ENCODE assay signal across 27 cellular contexts in the genomic region with DNA sequence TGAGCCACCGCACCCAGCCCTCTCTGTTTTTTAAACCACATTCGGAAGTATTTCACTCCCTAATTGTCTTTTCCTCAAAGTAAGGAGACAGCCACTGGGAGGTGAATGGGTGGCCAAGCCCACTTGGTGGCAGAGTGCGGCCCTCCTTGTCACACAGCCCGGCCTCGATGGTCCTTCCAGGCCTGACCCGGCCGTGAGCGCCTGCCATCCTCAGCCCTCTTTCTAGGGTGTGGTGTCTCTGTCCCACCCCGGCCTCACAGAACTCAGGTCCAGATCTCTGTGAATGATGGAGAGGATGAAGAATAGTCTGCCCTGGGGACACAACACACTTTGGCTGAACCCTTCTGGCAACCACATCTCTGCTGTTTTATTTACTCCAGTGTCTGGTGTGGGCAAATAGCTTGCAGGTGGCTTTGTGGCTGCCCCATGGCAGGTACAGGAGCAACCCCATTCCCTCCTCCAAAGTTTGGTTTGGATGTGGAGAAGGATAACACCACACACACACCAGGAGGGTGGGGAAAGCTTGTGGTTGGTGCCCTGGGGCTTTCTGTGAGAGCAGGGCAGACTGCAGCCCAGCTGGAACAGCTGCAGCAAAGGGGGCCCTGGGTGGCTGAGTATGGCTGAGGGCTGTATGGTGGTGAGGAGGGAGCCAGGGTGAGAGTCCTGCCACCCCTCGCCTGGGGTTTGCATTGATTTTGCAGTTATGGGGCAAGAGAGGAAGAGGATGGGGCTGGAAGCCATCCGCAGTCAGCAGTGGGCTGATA.
"Had no signal": no experiment of that assay in that cellular context is flagged by ENCODE, and none has a peak within 500 bp of the region (broad histone marks: within the 10 kb centered on the region; RNA-seq: fewer than 3 reads in every experiment).

No MANE protein-coding gene starts in this region.

- H3K4me1 Mint-ChIP-seq: IgD-negative memory B cell had no signal

- DNase-seq: activated CD4-positive, alpha-beta T cell treated with anti-CD3 and anti-CD28 coated beads for 4 hours; activated CD4-positive, alpha-beta T cell treated with anti-CD3 and anti-CD28 coated beads, Interleukin-2, amount 50 U/mL, for 48 hours; activated CD8-positive, alpha-beta memory T cell treated with anti-CD3 and anti-CD28 coated beads, Interleukin-2, amount 10 ng/mL, durations not matched to agents 7 days and 5 days; activated effector memory CD4-positive, alpha-beta T cell treated with anti-CD3 and anti-CD28 coated beads, Interleukin-2, amount 50 U/mL, for 16 hours; activated naive CD4-positive, alpha-beta T cell treated with Interleukin-2 at 50 U/mL for 16 hours; activated naive CD8-positive, alpha-beta T cell treated with anti-CD3 and anti-CD28 coated beads, Interleukin-2, amount 50 U/mL, for 24 hours; activated T-cell treated with anti-CD3 and anti-CD28 coated beads, Interleukin-2, amount 50 U/mL, for 24 hours; amniotic stem cell; brain microvascular endothelial cell; KG1; NCI-H1092 treated with DMSO at 0.1 percent for 48 hours; NCI-H1417 treated with DMSO at 0.1 percent for 48 hours; NCI-H1694 treated with DMSO at 0.1 percent for 48 hours; NCI-H2029 treated with DMSO at 0.1 percent for 48 hours; NCI-H345; NCI-H510A treated with DMSO at 0.1 percent for 48 hours; NCI-H69; NK-92 treated with Interleukin-12 subunit alpha and Interleukin-12 subunit beta, amount 100 ng/mL, for 24 hours; OCI-M1; SHP77 treated with DMSO at 0.1 percent for 48 hours; T-helper 1 cell had no signal

- H3K36me3 ChIP-seq: brain microvascular endothelial cell, cardiac muscle cell had no signal

- H3K4me3 Mint-ChIP-seq: activated CD8-positive, alpha-beta memory T cell treated with anti-CD3 and anti-CD28 coated beads, Interleukin-2, amount 10 ng/mL, durations not matched to agents 7 days and 5 days; activated naive CD8-positive, alpha-beta T cell treated with anti-CD3 and anti-CD28 coated beads, Interleukin-2, amount 50 U/mL, for 24 hours; activated T-cell treated with anti-CD3 and anti-CD28 coated beads, Interleukin-2, amount 50 U/mL, for 24 hours; IgD-negative memory B cell had no signal

- H3K9me3 Mint-ChIP-seq: activated naive CD4-positive, alpha-beta T cell treated with anti-CD3 and anti-CD28 coated beads, Interleukin-2, amount 50 U/mL, for 72 hours; activated naive CD8-positive, alpha-beta T cell treated with anti-CD3 and anti-CD28 coated beads, Interleukin-2, amount 50 U/mL, for 24 hours; activated T-cell treated with anti-CD3 and anti-CD28 coated beads, Interleukin-2, amount 50 U/mL, for 24 hours had no signal

- ATAC-seq: activated CD4-positive, CD25-positive, alpha-beta regulatory T cell treated with anti-CD3 and anti-CD28 coated beads, Interleukin-2, amount 50 U/mL, for 24 hours; activated CD8-positive, alpha-beta memory T cell treated with anti-CD3 and anti-CD28 coated beads, Interleukin-2, amount 10 ng/mL, durations not matched to agents 7 days and 5 days; activated naive CD4-positive, alpha-beta T cell treated with anti-CD3 and anti-CD28 coated beads, Interleukin-2, amount 50 U/mL, for 72 hours; activated naive CD8-positive, alpha-beta T cell treated with anti-CD3 and anti-CD28 coated beads, Interleukin-2, amount 50 U/mL, for 24 hours; Panc1 had no signal

- H3K4me3 ChIP-seq: cardiac muscle cell had no signal

- H3K27ac Mint-ChIP-seq: activated CD8-positive, alpha-beta memory T cell treated with anti-CD3 and anti-CD28 coated beads, Interleukin-2, amount 10 ng/mL, durations not matched to agents 7 days and 5 days; activated naive CD4-positive, alpha-beta T cell treated with anti-CD3 and anti-CD28 coated beads, Interleukin-2, amount 50 U/mL, for 72 hours; activated naive CD8-positive, alpha-beta T cell treated with anti-CD3 and anti-CD28 coated beads, Interleukin-2, amount 50 U/mL, for 24 hours; activated T-cell treated with anti-CD3 and anti-CD28 coated beads, Interleukin-2, amount 50 U/mL, for 24 hours; IgD-negative memory B cell had no signal

- H3K27ac ChIP-seq: brain microvascular endothelial cell, cardiac muscle cell, VCaP had no signal

- H3K27me3 ChIP-seq: brain microvascular endothelial cell, cardiac muscle cell had no signal
